Comparison of ENCODE assay signal across 9 cellular contexts in genomic region chr1:215523128-215523861, GRCh38. TPM values are rescaled to one million over a fixed set of nuclear protein-coding genes. Genes with fewer than 3 reads are reported as not detected.
A peak's percentile ranks its signal among the peaks of the same experiment; 100 is the strongest.
DNase-seq lines count a peak whose midpoint lies in the region; ATAC-seq, FAIRE-seq and TF ChIP-seq lines count a peak whose summit lies in the region.
"Had no signal": no experiment of that assay in that cellular context is flagged by ENCODE, and none has a peak within 500 bp of the region (broad histone marks: within the 10 kb centered on the region; RNA-seq: fewer than 3 reads in every experiment).

No MANE protein-coding gene starts in this region.

- H3K4me1 ChIP-seq in astrocyte (ENCODE audit: insufficient read depth, low read length) = no peaks in the 10 kb centered on the region
- no peaks in the 10 kb centered on the region for H3K4me1 ChIP-seq in lower lobe of right lung
- H3K4me1 ChIP-seq: stomach had no signal

- no peak overlapping the region for H3K9ac ChIP-seq in astrocyte (ENCODE audit: low read length)

- TF ChIP-seq CTCF in BJ (IDR thresholded peaks at IDR 0.05; ENCODE audit: insufficient read depth, low read depth, low read length) = peak; percentile 18; the same call in 1 of the 2 replicates
- peak; percentile 24 for TF ChIP-seq CTCF in astrocyte (IDR thresholded peaks at IDR 0.05; ENCODE audit: insufficient read depth, low read depth, low read length)
- peak; percentile 10 for TF ChIP-seq CTCF in lower lobe of right lung (IDR thresholded peaks at IDR 0.05)

- POLR2A ChIA-PET in BJ (lab: Charles Lee) = no interaction called here
- POLR2A ChIA-PET in activated CD4-positive, alpha-beta memory T cell treated with anti-CD3 and anti-CD28 coated beads, Interleukin-2, amount 10 ng/mL, durations not matched to agents 7 days and 5 days (lab: Charles Lee) = no interaction called here

- FAIRE-seq in astrocyte (lab: Jason Lieb, UNC) = no peak

- ATAC-seq in lower lobe of right lung (no peak), HG02763 (IDR thresholded peaks at IDR 0.05; ENCODE audit: unreplicated experiment) (no peak), GM18861 (IDR thresholded peaks at IDR 0.05; ENCODE audit: unreplicated experiment) (no peak)

- DNase-seq in BJ (ENCODE audit: low read depth) (no peak), Kasumi-1 (lab: John Stamatoyannopoulos, UW) (peak; percentile 11 to 45), astrocyte (ENCODE audit: low read depth) (peak; percentile 6), lower lobe of right lung (no peak), NCI-H226 (no peak)
- no peak for DNase-seq in activated CD4-positive, alpha-beta memory T cell treated with anti-CD3 and anti-CD28 coated beads, Interleukin-2, amount 10 ng/mL, durations not matched to agents 7 days and 5 days
- DNase-seq: stomach had no signal

- intact Hi-C loops in lower lobe of right lung (cut with DNase I) = no loop called here

- H3K9me3 Mint-ChIP-seq in astrocyte (ENCODE audit: unreplicated experiment) = no peaks in the 10 kb centered on the region
- H3K9me3 Mint-ChIP-seq in activated CD4-positive, alpha-beta memory T cell treated with anti-CD3 and anti-CD28 coated beads, Interleukin-2, amount 10 ng/mL, durations not matched to agents 7 days and 5 days = no peaks in the 10 kb centered on the region

- no peaks in the 10 kb centered on the region for H3K79me2 ChIP-seq in astrocyte (ENCODE audit: insufficient read depth, low read length)

- H3K27ac ChIP-seq in astrocyte (ENCODE audit: low read depth, low read length) (no peak overlapping the region), lower lobe of right lung (no peak overlapping the region)
- H3K27ac ChIP-seq: stomach had no signal

- no peaks in the 10 kb centered on the region for H4K20me1 ChIP-seq in astrocyte (ENCODE audit: insufficient read depth, low read length)

- H3K4me2 ChIP-seq in astrocyte (ENCODE audit: low read length) = peak overlapping the region; percentile 25

- CTCF ChIA-PET in BJ (lab: Yijun Ruan, JAX) = interaction anchor here (0.7 to 5.8 kb wide), 20 partner anchors 10 to 1309 kb away, joined by 3 to 72 read pairs (median 4); partner anchors contain the start of gene CENPF
- CTCF ChIA-PET in activated CD4-positive, alpha-beta memory T cell treated with anti-CD3 and anti-CD28 coated beads, Interleukin-2, amount 10 ng/mL, durations not matched to agents 7 days and 5 days (lab: Charles Lee) = interaction anchor here (0.6 kb wide), 1 partner anchor 973 kb away, joined by 3 read pairs; no protein-coding TSS in a partner anchor

- H3K4me3 ChIP-seq in BJ (ENCODE audit: low read depth, low read length) (no peak overlapping the region), astrocyte (ENCODE audit: insufficient read depth, low read depth, low read length) (no peak overlapping the region), lower lobe of right lung (no peak overlapping the region)
- H3K4me3 ChIP-seq: stomach had no signal

- no peaks in the 10 kb centered on the region for H3K27me3 Mint-ChIP-seq in astrocyte (ENCODE audit: low read depth, unreplicated experiment)
- no peaks in the 10 kb centered on the region for H3K27me3 Mint-ChIP-seq in activated CD4-positive, alpha-beta memory T cell treated with anti-CD3 and anti-CD28 coated beads, Interleukin-2, amount 10 ng/mL, durations not matched to agents 7 days and 5 days

- H2AFZ ChIP-seq in astrocyte (ENCODE audit: low read depth, low read length) = peak overlapping the region; percentile 40

- H3K27ac Mint-ChIP-seq in astrocyte (ENCODE audit: unreplicated experiment) = no peak overlapping the region
- H3K27ac Mint-ChIP-seq in activated CD4-positive, alpha-beta memory T cell treated with anti-CD3 and anti-CD28 coated beads, Interleukin-2, amount 10 ng/mL, durations not matched to agents 7 days and 5 days = no peak overlapping the region

- no peaks in the 10 kb centered on the region for H3K4me1 Mint-ChIP-seq in astrocyte (ENCODE audit: low read depth, unreplicated experiment)
- no peaks in the 10 kb centered on the region for H3K4me1 Mint-ChIP-seq in activated CD4-positive, alpha-beta memory T cell treated with anti-CD3 and anti-CD28 coated beads, Interleukin-2, amount 10 ng/mL, durations not matched to agents 7 days and 5 days

- H3K4me3 Mint-ChIP-seq in astrocyte (ENCODE audit: unreplicated experiment) = no peak overlapping the region
- H3K4me3 Mint-ChIP-seq in activated CD4-positive, alpha-beta memory T cell treated with anti-CD3 and anti-CD28 coated beads, Interleukin-2, amount 10 ng/mL, durations not matched to agents 7 days and 5 days = no peak overlapping the region

- H3K27me3 ChIP-seq in BJ (ENCODE audit: control insufficient read depth, insufficient read depth, low read length) = no peaks in the 10 kb centered on the region
- H3K27me3 ChIP-seq in astrocyte (ENCODE audit: insufficient read depth, low read length) = no peaks in the 10 kb centered on the region
- H3K27me3 ChIP-seq in lower lobe of right lung (ENCODE audit: low read depth) = no peaks in the 10 kb centered on the region
- H3K27me3 ChIP-seq: stomach had no signal

- no peaks in the 10 kb centered on the region for H3K36me3 Mint-ChIP-seq in astrocyte (ENCODE audit: low read depth, unreplicated experiment)
- H3K36me3 Mint-ChIP-seq in activated CD4-positive, alpha-beta memory T cell treated with anti-CD3 and anti-CD28 coated beads, Interleukin-2, amount 10 ng/mL, durations not matched to agents 7 days and 5 days (ENCODE audit: low read depth) = no peaks in the 10 kb centered on the region

- H3K9me3 ChIP-seq in astrocyte (ENCODE audit: insufficient read depth, low read depth, low read length) = no peaks in the 10 kb centered on the region
- no peaks in the 10 kb centered on the region for H3K9me3 ChIP-seq in lower lobe of right lung
- H3K9me3 ChIP-seq: stomach had no signal

- H3K36me3 ChIP-seq in BJ (ENCODE audit: control insufficient read depth, insufficient read depth, low read length) (no peaks in the 10 kb centered on the region), astrocyte (ENCODE audit: insufficient read depth, low read length) (no peaks in the 10 kb centered on the region), lower lobe of right lung (no peaks in the 10 kb centered on the region)
- H3K36me3 ChIP-seq: stomach had no signal

RNA-seq across cellular contexts. Expression of gene KCTD3, which starts 43.8 kb away (rescaled TPM):
- 31.7 and 56.1 TPM in 2 replicates for polyA plus RNA-seq in BJ (2011; rRNA removed)
- polyA minus RNA-seq in BJ (2011; rRNA and poly(A)+ RNA removed) = 40.9 and 42.9 TPM in 2 replicates
- 24.2 and 25.2 TPM in 2 replicates for total RNA-seq in astrocyte
- 25.3 TPM for total RNA-seq in lower lobe of right lung
- 1 to 10 TPM; 3.4 TPM for total RNA-seq in activated CD4-positive, alpha-beta memory T cell treated with anti-CD3 and anti-CD28 coated beads, Interleukin-2, amount 10 ng/mL, durations not matched to agents 7 days and 5 days

Comparison
In these comparisons a context has a peak if more than half of its experiments do, and no peak if none do; other contexts are left out.
1. DNase-seq: peak in Kasumi-1 (2 of 2) and astrocyte (single experiment); none in BJ (single experiment), lower lobe of right lung (single experiment), activated CD4-positive, alpha-beta memory T cell treated with anti-CD3 and anti-CD28 coated beads, Interleukin-2, amount 10 ng/mL, durations not matched to agents 7 days and 5 days (single experiment) and NCI-H226 (single experiment).
2. Peak in every context shown above with its lines, with median percentiles within 50 percentile points of each other: CTCF ChIP-seq.